ENCODE assay signal across 8 cellular contexts in genomic region chr1:89632213-89633102, GRCh38. TPM values are rescaled to one million over a fixed set of nuclear protein-coding genes. Genes with fewer than 3 reads are reported as not detected.
DNase-seq lines count a peak whose midpoint lies in the region; ATAC-seq, FAIRE-seq and TF ChIP-seq lines count a peak whose summit lies in the region.

No MANE protein-coding gene starts in this region.

- peak; percentile 60 for TF ChIP-seq RAD21 in HepG2 (CRISPR knock-in tag; IDR thresholded peaks at IDR 0.05)

- POLR2A ChIA-PET in HepG2 (lab: Yijun Ruan, JAX), result no interaction called here

- H3K27me3 ChIP-seq in HepG2 (ENCODE audit: control insufficient read depth in 1 of 2, insufficient read depth in 2 of 2, low read length in 2 of 2), result peaks cover 0 to 45% of the 10 kb centered on the region in 2 experiments; a peak in 4 of 5 replicates

- no peaks in the 10 kb centered on the region for H3K36me3 ChIP-seq in HepG2 (replicated peaks in 1 of 2; ENCODE audit: control insufficient read depth in 1 of 2, insufficient read depth in 2 of 2, low read length in 2 of 2)

- CTCF ChIA-PET in HepG2 (lab: Yijun Ruan, JAX; ENCODE audit: low intra/inter-chr PET ratio, low total read pairs), result no interaction called here

- TF ChIP-seq POLR2A in HepG2 (IDR thresholded peaks at IDR 0.05; ENCODE audit: insufficient read depth in 1 of 2, low read depth in 2 of 2, low read length in 2 of 2), result no peak

- FAIRE-seq in HepG2 (lab: Jason Lieb, UNC), result no peak

- BruUV-seq in HepG2 (replicated peaks; lab: Mats Ljungman, UMichigan), result no TSS peak

- peaks cover 33% of the 10 kb centered on the region for H3K36me3 Mint-ChIP-seq in activated CD4-positive, alpha-beta T cell treated with anti-CD3 and anti-CD28 coated beads, Interleukin-2, amount 10 ng/mL, durations not matched to agents 24 days and 14 days (ENCODE audit: low read depth)

- H3K9me3 ChIP-seq in HepG2 (ENCODE audit: low read length), result no peaks in the 10 kb centered on the region

- no peak for TF ChIP-seq EP300 in HepG2 (IDR thresholded peaks at IDR 0.05; ENCODE audit: low read depth in 2 of 2, low read length in 2 of 2)
- TF ChIP-seq EP300 in HepG2 (CRISPR knock-in tag; IDR thresholded peaks at IDR 0.05; ENCODE audit: borderline replicate concordance), result no peak

- in situ Hi-C loops in HepG2 (cut with HindIII; ENCODE audit: extremely low pct_ligation_motif_present, low pct_unique_long_range_greater_than_20kb), result no loop called here

- H4K20me1 ChIP-seq in HepG2 (ENCODE audit: insufficient read depth, low read length), result no peaks in the 10 kb centered on the region

- intact Hi-C loops in activated CD4-positive, alpha-beta T cell treated with anti-CD3 and anti-CD28 coated beads, Interleukin-2, amount 10 ng/mL, durations not matched to agents 24 days and 14 days (cut with micrococcal nuclease), result loop anchor here (1.0 to 2.0 kb wide), 8 partner anchors 20 to 362 kb away; partner anchors contain the start of genes LRRC8B and ZNF326
- intact Hi-C loops in HepG2 (cut with micrococcal nuclease; ENCODE audit: unreplicated experiment), result loop anchor here (1.0 kb wide), 1 partner anchor 130 kb away; no protein-coding TSS in a partner anchor

- H3K9ac ChIP-seq in HepG2 (ENCODE audit: insufficient read depth, low read depth, low read length), result peak overlapping the region; percentile 33; the same call in 1 of the 2 replicates

- no peak overlapping the region for H2AFZ ChIP-seq in HepG2 (ENCODE audit: low read length)

- TF ChIP-seq CTCF in HepG2 (CRISPR knock-in tag; IDR thresholded peaks at IDR 0.05), result peak; percentile 39; the same call in 1 of the 2 replicates

- no peaks in the 10 kb centered on the region for H3K27me3 Mint-ChIP-seq in activated CD4-positive, alpha-beta T cell treated with anti-CD3 and anti-CD28 coated beads, Interleukin-2, amount 10 ng/mL, durations not matched to agents 24 days and 14 days

- peak overlapping the region; percentile 98 for H3K4me2 ChIP-seq in HepG2 (ENCODE audit: low read depth, low read length)

- H3K9me3 Mint-ChIP-seq in activated CD4-positive, alpha-beta T cell treated with anti-CD3 and anti-CD28 coated beads, Interleukin-2, amount 10 ng/mL, durations not matched to agents 24 days and 14 days, result no peaks in the 10 kb centered on the region

- H3K79me2 ChIP-seq in HepG2 (ENCODE audit: insufficient read depth, low read length), result no peaks in the 10 kb centered on the region

- peaks cover 21% of the 10 kb centered on the region for H3K4me1 ChIP-seq in HepG2 (ENCODE audit: insufficient read depth, low read length)

- peak overlapping the region; percentile 92 for H3K27ac Mint-ChIP-seq in activated CD4-positive, alpha-beta T cell treated with anti-CD3 and anti-CD28 coated beads, Interleukin-2, amount 10 ng/mL, durations not matched to agents 24 days and 14 days

- peak overlapping the region; percentile 61 to 86 (median 61) for H3K4me3 ChIP-seq in HepG2 (replicated peaks in 1 of 3; ENCODE audit: insufficient read depth in 1 of 3, low read depth in 2 of 3, low read length in 3 of 3)

- H3K27ac ChIP-seq in HepG2 (ENCODE audit: extremely low read length, insufficient read depth, low read length), result no peak overlapping the region

- peak; percentile 65 to 67 for DNase-seq in AML-193 (lab: John Stamatoyannopoulos, UW)
- peak; percentile 69 for DNase-seq in NCI-H345 treated with DMSO at 0.1 percent for 48 hours (lab: John Stamatoyannopoulos, UW; ENCODE audit: unreplicated experiment)
- DNase-seq in activated CD4-positive, alpha-beta T cell treated with anti-CD3 and anti-CD28 coated beads, Interleukin-2, amount 10 ng/mL, durations not matched to agents 24 days and 14 days, result peak; percentile 97
- peak; percentile 20 for DNase-seq in cortex of kidney (lab: John Stamatoyannopoulos, UW)
- DNase-seq in HepG2 (ENCODE audit: low spot score), result peak; percentile 8
- peak; percentile 88 for DNase-seq in stimulated activated CD4-positive, alpha-beta T cell treated with anti-CD3 and anti-CD28 coated beads, Interleukin-4, amount 100 ng/mL, for 1 hour

- H3K4me3 Mint-ChIP-seq in activated CD4-positive, alpha-beta T cell treated with anti-CD3 and anti-CD28 coated beads, Interleukin-2, amount 10 ng/mL, durations not matched to agents 24 days and 14 days, result peak overlapping the region; percentile 96

- ATAC-seq in GM18870 (IDR thresholded peaks at IDR 0.05; ENCODE audit: unreplicated experiment), result peak; percentile 49
- ATAC-seq in HG03135 (IDR thresholded peaks at IDR 0.05; ENCODE audit: unreplicated experiment), result peak; percentile 85
- ATAC-seq in HepG2, result peak; percentile 97

- WGBS in HepG2 (ENCODE audit: low lambda C conversion rate), result 1% methylated on average over 20 of the region's 65 CpGs

- peaks cover 60% of the 10 kb centered on the region for H3K4me1 Mint-ChIP-seq in activated CD4-positive, alpha-beta T cell treated with anti-CD3 and anti-CD28 coated beads, Interleukin-2, amount 10 ng/mL, durations not matched to agents 24 days and 14 days

TF ChIP-seq in HepG2, 621 proteins besides CTCF, POLR2A, EP300 and RAD21 (continues in another document):
- TF ChIP-seq ZNF781 (CRISPR knock-in tag; IDR thresholded peaks at IDR 0.05; ENCODE audit: borderline replicate concordance, not compliant biosample characterization), result no peak
- no peak for TF ChIP-seq TCF12 (IDR thresholded peaks at IDR 0.05)
- no peak for TF ChIP-seq TCF12 (CRISPR knock-in tag; IDR thresholded peaks at IDR 0.05)
- no peak for TF ChIP-seq ZNF550 (CRISPR knock-in tag; IDR thresholded peaks at IDR 0.05; ENCODE audit: borderline replicate concordance)
- no peak for TF ChIP-seq CHD4 (IDR thresholded peaks at IDR 0.05; ENCODE audit: borderline replicate concordance, low read length)
- no peak for TF ChIP-seq TAF1 (CRISPR knock-in tag; IDR thresholded peaks at IDR 0.05)
- no peak for TF ChIP-seq ASH2L (IDR thresholded peaks at IDR 0.05; ENCODE audit: insufficient read length, low read depth, low read length)
- 0 out of 2 replicates have a peak, but pooled peaks have one; percentile 8 for TF ChIP-seq PATZ1 (CRISPR knock-in tag; IDR thresholded peaks at IDR 0.05)
- TF ChIP-seq PAF1 (CRISPR knock-in tag; IDR thresholded peaks at IDR 0.05), result no peak
- TF ChIP-seq ZNF746 (CRISPR knock-in tag; IDR thresholded peaks at IDR 0.05), result no peak
- TF ChIP-seq ELF4 (CRISPR knock-in tag; IDR thresholded peaks at IDR 0.05; ENCODE audit: borderline replicate concordance), result no peak
- TF ChIP-seq ETV5 (CRISPR knock-in tag; IDR thresholded peaks at IDR 0.05; ENCODE audit: borderline replicate concordance), result no peak
- TF ChIP-seq ZFAT (CRISPR knock-in tag; conservative IDR thresholded peaks at IDR 0.05), result no peak
- no peak for TF ChIP-seq TCF7L2 (IDR thresholded peaks at IDR 0.05; ENCODE audit: low read depth, low read length)
- no peak for TF ChIP-seq PAX8 (CRISPR knock-in tag; IDR thresholded peaks at IDR 0.05; ENCODE audit: borderline replicate concordance)
- TF ChIP-seq KLF9 (CRISPR knock-in tag; IDR thresholded peaks at IDR 0.05; ENCODE audit: low read depth), result no peak
- TF ChIP-seq ADNP (CRISPR knock-in tag; IDR thresholded peaks at IDR 0.05), result no peak
- no peak for TF ChIP-seq THYN1 (CRISPR knock-in tag; IDR thresholded peaks at IDR 0.05; ENCODE audit: borderline replicate concordance, low read depth)

RNA-seq across cellular contexts. Expression of gene LRRC8C, which starts 0.5 kb away (rescaled TPM):
- 73.1 and 74.0 TPM in 2 replicates for total RNA-seq in activated CD4-positive, alpha-beta T cell treated with anti-CD3 and anti-CD28 coated beads, Interleukin-2, amount 10 ng/mL, durations not matched to agents 24 days and 14 days
- total RNA-seq in HepG2 (2016; rRNA removed; fragmentation: Illumina TruSeq; extraction: Trizol), result 0.22 TPM in 2 replicates
- under 0.01 and 0.10 TPM in 2 replicates for total RNA-seq in HepG2 (2016; cell fraction: cytosol; rRNA removed; fragmentation: Illumina TruSeq; extraction: Trizol; ENCODE audit: low read depth)
- 0.22 and 0.24 TPM in 2 replicates for total RNA-seq in HepG2 (2016; cell fraction: insoluble cytoplasmic fraction; rRNA removed; fragmentation: Illumina TruSeq; extraction: Trizol)
- 0.12 and 0.14 TPM in 2 replicates for total RNA-seq in HepG2 (2016; cell fraction: membrane; rRNA removed; fragmentation: Illumina TruSeq; extraction: Trizol)
- total RNA-seq in HepG2 (2016; cell fraction: nucleus; rRNA removed; fragmentation: Illumina TruSeq; extraction: Trizol), result 0.25 and 0.47 TPM in 2 replicates
- polyA plus RNA-seq in HepG2 (2011; rRNA removed), result 0.25 and 0.32 TPM in 2 replicates
- 0.13 and 0.22 TPM in 2 replicates for polyA plus RNA-seq in HepG2 (2011; cell fraction: cytosol; rRNA removed)
- 0.21 and 0.26 TPM in 2 replicates for polyA plus RNA-seq in HepG2 (2011; cell fraction: nucleus; rRNA removed)
- polyA plus RNA-seq in HepG2 (2012), result 0.19 and 0.28 TPM in 2 replicates
- 0.01 and 0.02 TPM in 2 replicates for polyA plus RNA-seq in HepG2 (2016; cell fraction: cytosol; fragmentation: Illumina TruSeq; extraction: Trizol; ENCODE audit: low read depth)
- polyA plus RNA-seq in HepG2 (2016; cell fraction: insoluble cytoplasmic fraction; fragmentation: Illumina TruSeq; extraction: Trizol; ENCODE audit: low read depth), result 0.21 and 0.28 TPM in 2 replicates
- 0.03 TPM in 2 replicates for polyA plus RNA-seq in HepG2 (2016; cell fraction: membrane; fragmentation: Illumina TruSeq; extraction: Trizol; ENCODE audit: low read depth)
- 0.31 and 0.49 TPM in 2 replicates for polyA plus RNA-seq in HepG2 (2016; cell fraction: nucleus; fragmentation: Illumina TruSeq; extraction: Trizol; ENCODE audit: insufficient read depth, low read depth)
- 0.36 and 3.1 TPM in 2 replicates for polyA minus RNA-seq in HepG2 (2011; rRNA and poly(A)+ RNA removed; ENCODE audit: low replicate concordance)
- 0.10 and 0.18 TPM in 2 replicates for polyA minus RNA-seq in HepG2 (2011; cell fraction: cytosol; rRNA and poly(A)+ RNA removed)
- 0.64 and 0.99 TPM in 2 replicates for polyA minus RNA-seq in HepG2 (2011; cell fraction: nucleus; rRNA and poly(A)+ RNA removed)

Comparison
In these comparisons a context has a peak if more than half of its experiments do, and no peak if none do; other contexts are left out.
1. DNase-seq: peak in every context shown above with its lines; median percentile 97 in activated CD4-positive, alpha-beta T cell treated with anti-CD3 and anti-CD28 coated beads, Interleukin-2, amount 10 ng/mL, durations not matched to agents 24 days and 14 days; 88 in stimulated activated CD4-positive, alpha-beta T cell treated with anti-CD3 and anti-CD28 coated beads, Interleukin-4, amount 100 ng/mL, for 1 hour; 69 in NCI-H345 treated with DMSO at 0.1 percent for 48 hours; 66 in AML-193; 20 in cortex of kidney; 8 in HepG2.
2. RNA of gene LRRC8C, which starts 0.5 kb away (total RNA-seq): 73.1 to 74.0 TPM in activated CD4-positive, alpha-beta T cell treated with anti-CD3 and anti-CD28 coated beads, Interleukin-2, amount 10 ng/mL, durations not matched to agents 24 days and 14 days; under 0.01 to 0.47 TPM in HepG2; every median in the first group is over 10 times any median in the second.
3. Peak in every context shown above with its lines, with median percentiles within 50 percentile points of each other: ATAC-seq.